13 cellular contexts compared by ENCODE assay signal in genomic region chr20:50733644-50734349, GRCh38. TPM values are rescaled to one million over a fixed set of nuclear protein-coding genes. Genes with fewer than 3 reads are reported as not detected.
DNase-seq lines count a peak whose midpoint lies in the region; ATAC-seq and TF ChIP-seq lines count a peak whose summit lies in the region.
"Had no signal": no experiment of that assay in that cellular context is flagged by ENCODE, and none has a peak within 500 bp of the region (broad histone marks: within the 10 kb centered on the region; RNA-seq: fewer than 3 reads in every experiment).

No MANE protein-coding gene starts in this region.

- no peak overlapping the region for H3K18ac ChIP-seq in IMR-90 (ENCODE audit: low read depth, low read length)

- H3K9me3 ChIP-seq in CD8-positive, alpha-beta memory T cell (ENCODE audit: low read length): no peaks in the 10 kb centered on the region
- H3K9me3 ChIP-seq in IMR-90 (ENCODE audit: control insufficient read depth, insufficient read depth, low read length) (no peaks in the 10 kb centered on the region), mucosa of stomach (ENCODE audit: control insufficient read depth, low read length) (no peaks in the 10 kb centered on the region)

- no peak overlapping the region for H3K9ac ChIP-seq in IMR-90 (ENCODE audit: low read depth, low read length)
- peak overlapping the region; percentile 90 for H3K9ac ChIP-seq in mucosa of stomach (ENCODE audit: low read length)

- H3K4me3 ChIP-seq in CD8-positive, alpha-beta memory T cell (ENCODE audit: low read length): no peak overlapping the region
- H3K4me3 ChIP-seq in IMR-90 (ENCODE audit: insufficient read depth, low read depth, low read length) (no peak overlapping the region), mucosa of stomach (ENCODE audit: low read length) (no peak overlapping the region)

- peaks cover 9% of the 10 kb centered on the region; the same call in 1 of the 2 replicates for H3K9me1 ChIP-seq in IMR-90 (ENCODE audit: insufficient read depth, low read length)

- H3K27ac Mint-ChIP-seq in CD8-positive, alpha-beta memory T cell: peak overlapping the region in 1 of 8 donors; percentile 92
- H3K27ac Mint-ChIP-seq in MCF 10A (ENCODE audit: low read depth, unreplicated experiment): no peak overlapping the region
- H3K27ac Mint-ChIP-seq: CD14-positive monocyte had no signal

- CTCF ChIA-PET in CD8-positive, alpha-beta memory T cell (lab: Charles Lee): interaction anchor here (1.2 to 3.0 kb wide), 5 partner anchors 15 to 198 kb away, joined by 3 to 13 read pairs (median 4); partner anchors contain the start of gene ADNP
- CTCF ChIA-PET in IMR-90 (lab: Yijun Ruan, JAX) (interaction anchor here (1.3 kb wide), 1 partner anchor 9 kb away, joined by 6 read pairs; no protein-coding TSS in a partner anchor), MCF 10A (lab: Yijun Ruan, JAX) (interaction anchor here (0.5 to 3.1 kb wide), 10 partner anchors 9 to 630 kb away, joined by 3 to 21 read pairs (median 5); no protein-coding TSS in a partner anchor)

- no peak overlapping the region for H2BK20ac ChIP-seq in IMR-90 (ENCODE audit: low read depth, low read length)

- no peak overlapping the region for H2AFZ ChIP-seq in IMR-90 (replicated peaks; ENCODE audit: low read length, poor library complexity)

- no peak for TF ChIP-seq CTCF in IMR-90 (conservative IDR thresholded peaks at IDR 0.05; ENCODE audit: low read depth, low read length)
- no peak for TF ChIP-seq CTCF in MCF 10A (IDR thresholded peaks at IDR 0.05; ENCODE audit: unreplicated experiment)

- no peak overlapping the region for H2BK15ac ChIP-seq in IMR-90 (ENCODE audit: low read depth, low read length)

- peak overlapping the region; percentile 38; the same call in 1 of the 2 replicates for H3K23ac ChIP-seq in IMR-90 (ENCODE audit: low read depth, low read length)

- ATAC-seq in IMR-90 (ENCODE audit: low read depth): no peak
- ATAC-seq in HG02763 (IDR thresholded peaks at IDR 0.05; ENCODE audit: unreplicated experiment): no peak

- no peak overlapping the region for H3K4me2 ChIP-seq in IMR-90 (ENCODE audit: low read depth, low read length)

- H3K36me3 Mint-ChIP-seq in CD8-positive, alpha-beta memory T cell: peaks cover 0 to 25% (median 4%) of the 10 kb centered on the region in 3 donors
- peaks cover 22% of the 10 kb centered on the region for H3K36me3 Mint-ChIP-seq in MCF 10A (ENCODE audit: insufficient read depth, unreplicated experiment)
- H3K36me3 Mint-ChIP-seq: CD14-positive monocyte had no signal

- H4K5ac ChIP-seq in IMR-90 (ENCODE audit: low read depth, low read length): no peak overlapping the region

- no peak for TF ChIP-seq RAD21 in IMR-90 (IDR thresholded peaks at IDR 0.05; ENCODE audit: low read length)

- no peak for DNase-seq in CD8-positive, alpha-beta memory T cell
- DNase-seq in IMR-90: no peak
- no peak for DNase-seq in MCF 10A (ENCODE audit: unreplicated experiment)
- DNase-seq in NCI-H2081 (lab: John Stamatoyannopoulos, UW): no peak
- DNase-seq in mesenteric fat pad (ENCODE audit: low spot score): no peak
- no peak for DNase-seq in cerebellar cortex (ENCODE audit: low spot score)
- DNase-seq: activated naive CD4-positive, alpha-beta T cell; HCEC 1CT; NCI-H226; Peyer's patch had no signal

- H3K4me3 Mint-ChIP-seq in CD8-positive, alpha-beta memory T cell: peak overlapping the region in 5 of 7 donors; percentile 8 to 81 (median 60)
- peak overlapping the region; percentile 77 for H3K4me3 Mint-ChIP-seq in MCF 10A (ENCODE audit: unreplicated experiment)
- H3K4me3 Mint-ChIP-seq: CD14-positive monocyte had no signal

- dilution Hi-C loops in IMR-90 (cut with HindIII; ENCODE audit: low sequenced_read_pairs, unreplicated experiment): no loop called here

- 0 out of 2 replicates have a peak overlapping the region, but pooled peaks have one; percentile 45 for H3K14ac ChIP-seq in IMR-90 (replicated peaks; ENCODE audit: low read depth, low read length)

- no peak overlapping the region for H3K27ac ChIP-seq in CD8-positive, alpha-beta memory T cell (ENCODE audit: low read depth, low read length)
- H3K27ac ChIP-seq in IMR-90 (ENCODE audit: insufficient read depth, low read length): no peak overlapping the region
- H3K27ac ChIP-seq: Peyer's patch had no signal

- no peak overlapping the region for H4K8ac ChIP-seq in IMR-90 (ENCODE audit: low read depth in 2 of 2, low read length in 2 of 2)

- H3K4ac ChIP-seq in IMR-90 (ENCODE audit: low read depth, low read length): no peak overlapping the region

- H2AK9ac ChIP-seq in IMR-90 (replicated peaks; ENCODE audit: low read depth, low read length, poor library complexity): no peak overlapping the region

- no peak overlapping the region for H2BK120ac ChIP-seq in IMR-90 (ENCODE audit: low read depth, low read length)

- no peaks in the 10 kb centered on the region for H3K27me3 Mint-ChIP-seq in CD8-positive, alpha-beta memory T cell
- no peaks in the 10 kb centered on the region for H3K27me3 Mint-ChIP-seq in MCF 10A (ENCODE audit: insufficient read depth, unreplicated experiment)

- H3K4me1 ChIP-seq in CD8-positive, alpha-beta memory T cell (ENCODE audit: insufficient read depth, low read length): peaks cover 23% of the 10 kb centered on the region
- H3K4me1 ChIP-seq in IMR-90 (ENCODE audit: control insufficient read depth, insufficient read depth, low read length) (peaks cover 3% of the 10 kb centered on the region), mucosa of stomach (ENCODE audit: control insufficient read depth, insufficient read depth, low read length) (peaks cover 28% of the 10 kb centered on the region)

- no TSS peak for BruUV-seq in IMR-90 (replicated peaks; lab: Mats Ljungman, UMichigan)
- no TSS peak for BruUV-seq in MCF 10A (replicated peaks; lab: Mats Ljungman, UMichigan)

- no peaks in the 10 kb centered on the region for H3K27me3 ChIP-seq in CD8-positive, alpha-beta memory T cell (ENCODE audit: insufficient read depth, low read length, poor library complexity, severe bottlenecking)
- H3K27me3 ChIP-seq in IMR-90 (ENCODE audit: control insufficient read depth, insufficient read depth, low read length) (peaks cover 3% of the 10 kb centered on the region; the same call in 1 of the 2 replicates), mucosa of stomach (ENCODE audit: control insufficient read depth, insufficient read depth, low read length) (no peaks in the 10 kb centered on the region)
- H3K27me3 ChIP-seq: Peyer's patch had no signal

- H2AK5ac ChIP-seq in IMR-90 (ENCODE audit: low read depth, low read length): no peak overlapping the region; the same call in 1 of the 2 replicates

- peaks cover 25 to 48% (median 44%) of the 10 kb centered on the region in 3 donors for H3K4me1 Mint-ChIP-seq in CD8-positive, alpha-beta memory T cell
- peaks cover 38% of the 10 kb centered on the region for H3K4me1 Mint-ChIP-seq in MCF 10A (ENCODE audit: insufficient read depth, unreplicated experiment)

- H2BK5ac ChIP-seq in IMR-90 (ENCODE audit: low read depth, low read length, poor library complexity, severe bottlenecking): no peak overlapping the region

- no peak overlapping the region for H3K56ac ChIP-seq in IMR-90 (ENCODE audit: extremely low read depth, insufficient read depth, low read length)

- H3K9me3 Mint-ChIP-seq in CD8-positive, alpha-beta memory T cell: no peaks in the 10 kb centered on the region
- no peaks in the 10 kb centered on the region for H3K9me3 Mint-ChIP-seq in MCF 10A (ENCODE audit: unreplicated experiment)

- intact Hi-C loops in IMR-90 (cut with micrococcal nuclease): loop anchor here (5.0 kb wide), 1 partner anchor 86 kb away; no protein-coding TSS in a partner anchor
- intact Hi-C loops in MCF 10A (cut with micrococcal nuclease): no loop called here

- in situ Hi-C loops in IMR-90 (cut with MboI; ENCODE audit: low sequenced_read_pairs): no loop called here

- no CpG with 5 or more reads among the region's 1 CpG for WGBS in IMR-90 (ENCODE audit: extremely low coverage in 2 of 2, insufficient read length in 1 of 2), 2 experiments

- peaks cover 6% of the 10 kb centered on the region for H3K36me3 ChIP-seq in CD8-positive, alpha-beta memory T cell (ENCODE audit: insufficient read depth, low read length)
- no peaks in the 10 kb centered on the region for H3K36me3 ChIP-seq in IMR-90 (ENCODE audit: control insufficient read depth, insufficient read depth, low read length)
- H3K36me3 ChIP-seq in mucosa of stomach (ENCODE audit: control insufficient read depth, insufficient read depth, low read length): no peaks in the 10 kb centered on the region
- H3K36me3 ChIP-seq: Peyer's patch had no signal

- H3K79me1 ChIP-seq in IMR-90 (ENCODE audit: low read depth in 1 of 2, low read length in 2 of 2): peaks cover 3 to 5% of the 10 kb centered on the region in 2 experiments; a peak in 1 of 4 replicates

- no peaks in the 10 kb centered on the region for H4K20me1 ChIP-seq in IMR-90 (ENCODE audit: insufficient read depth, low read length)

- POLR2A ChIA-PET in CD8-positive, alpha-beta memory T cell (lab: Charles Lee): interaction anchor here (0.7 kb wide), 1 partner anchor 1060 kb away, joined by 3 read pairs; no protein-coding TSS in a partner anchor
- POLR2A ChIA-PET in IMR-90 (lab: Charles Lee; ENCODE audit: unreplicated experiment): interaction anchor here (0.5 kb wide), 1 partner anchor 10 kb away, joined by 3 read pairs; no protein-coding TSS in a partner anchor
- POLR2A ChIA-PET in MCF 10A (lab: Yijun Ruan, JAX): interaction anchor here (0.6 to 8.8 kb wide), 20 partner anchors 9 to 618 kb away, joined by 3 to 168 read pairs (median 5); partner anchors contain the start of gene PTPN1

- H4K91ac ChIP-seq in IMR-90 (ENCODE audit: insufficient read depth, low read depth, low read length): no peak overlapping the region

- no peak for TF ChIP-seq POLR2A in IMR-90 (IDR thresholded peaks at IDR 0.05; ENCODE audit: low read depth, low read length)

TF ChIP-seq in IMR-90, 13 proteins besides CTCF, POLR2A, EP300 and RAD21 (continues in another document):
- TF ChIP-seq CEBPB (IDR thresholded peaks at IDR 0.05; ENCODE audit: low read depth, low read length): peak; percentile 28; the same call in 1 of the 2 replicates

RNA-seq across cellular contexts. Expression of gene PARD6B, which starts 2.4 kb away (rescaled TPM):
- 1 to 10 TPM; 5.5 to 5.6 TPM for total RNA-seq in CD8-positive, alpha-beta memory T cell
- 0.72 TPM for polyA plus RNA-seq in CD8-positive, alpha-beta memory T cell
- 0.90 and 1.4 TPM in 2 replicates for total RNA-seq in IMR-90 (2012; rRNA removed)
- polyA plus RNA-seq in IMR-90 (2012; rRNA removed): 0.14 and 0.17 TPM in 2 replicates
- 0.05 and 0.08 TPM in 2 replicates for polyA plus RNA-seq in IMR-90 (2012; cell fraction: cytosol; rRNA removed)
- 0.07 and 0.25 TPM in 2 replicates for polyA plus RNA-seq in IMR-90 (2012; cell fraction: nucleus; rRNA removed; ENCODE audit: low replicate concordance)
- total RNA-seq in MCF 10A (2022): 5.3 and 5.8 TPM in 2 replicates
- 2.0 TPM for total RNA-seq in mesenteric fat pad

RNA-seq across cellular contexts. Expression of gene RIPOR3, which starts 42.5 kb away (rescaled TPM):
- total RNA-seq in CD8-positive, alpha-beta memory T cell: not detected
- 1.8 TPM for polyA plus RNA-seq in CD8-positive, alpha-beta memory T cell
- total RNA-seq in IMR-90 (2012; rRNA removed): 0.28 and 0.54 TPM in 2 replicates
- polyA plus RNA-seq in IMR-90 (2012; rRNA removed): 1.7 TPM in 2 replicates
- 0.28 and 0.71 TPM in 2 replicates for polyA plus RNA-seq in IMR-90 (2012; cell fraction: cytosol; rRNA removed)
- 11.7 and 15.4 TPM in 2 replicates for polyA plus RNA-seq in IMR-90 (2012; cell fraction: nucleus; rRNA removed; ENCODE audit: low replicate concordance)
- not detected in 2 replicates for total RNA-seq in MCF 10A (2022)
- total RNA-seq in mesenteric fat pad: 19.7 TPM
- polyA plus RNA-seq: CD14-positive monocyte had no signal

Comparison
In these comparisons a context has a peak if more than half of its experiments do, and no peak if none do; other contexts are left out.
1. RNA of gene RIPOR3, which starts 42.5 kb away (total RNA-seq): 19.7 TPM in mesenteric fat pad (single experiment); 0.28 to 0.54 TPM in IMR-90, not detected in CD8-positive, alpha-beta memory T cell and not detected in MCF 10A; every median in the first group is over 10 times any median in the second.